In the genomic region with DNA sequence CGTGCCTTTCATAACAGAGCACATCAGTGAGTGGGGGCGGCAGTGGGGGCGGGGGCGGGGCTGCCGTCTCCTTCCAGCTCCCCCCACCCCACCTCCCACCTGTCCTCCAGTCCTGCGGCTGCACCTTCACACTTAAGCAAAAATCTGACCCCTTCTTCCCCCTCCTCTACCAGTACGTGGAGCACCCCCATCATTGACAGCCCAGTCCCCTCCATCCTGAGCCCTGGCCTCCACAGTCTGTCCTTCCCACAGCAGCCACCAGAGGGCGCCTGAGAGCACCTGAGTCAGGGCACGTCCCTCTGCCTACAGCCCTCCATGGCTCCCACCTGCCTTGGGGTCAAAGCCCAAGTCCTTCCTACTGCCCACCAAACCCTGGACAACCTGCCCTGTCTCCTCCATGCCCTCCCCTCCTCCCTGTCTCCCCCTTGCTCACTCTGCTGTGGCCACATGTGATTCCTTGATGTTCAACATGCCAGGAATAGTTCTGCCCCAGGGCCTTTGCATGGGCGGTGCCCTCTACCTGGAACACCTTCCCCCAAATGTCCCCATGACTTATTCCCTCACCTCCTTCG, we compare ENCODE assay signal across 1 cellular context.
TF ChIP-seq lines count a peak whose summit lies in the region.

No MANE protein-coding gene starts in this region.

TF ChIP-seq in H1, 55 proteins besides CTCF, POLR2A, EP300 and RAD21:
- TF ChIP-seq, protein P1, sequence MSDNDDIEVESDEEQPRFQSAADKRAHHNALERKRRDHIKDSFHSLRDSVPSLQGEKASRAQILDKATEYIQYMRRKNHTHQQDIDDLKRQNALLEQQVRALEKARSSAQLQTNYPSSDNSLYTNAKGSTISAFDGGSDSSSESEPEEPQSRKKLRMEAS (IDR thresholded peaks at IDR 0.05): peak; percentile 47
- TF ChIP-seq HDAC2 (IDR thresholded peaks at IDR 0.05; ENCODE audit: borderline replicate concordance in 1 of 2, low read depth in 2 of 2, low read length in 2 of 2) (peak in 1 of 2 experiments; percentile 100; a peak in 2 of 4 replicates), POU5F1 (IDR thresholded peaks at IDR 0.05; ENCODE audit: low read depth, low read length) (no peak), CHD1 (IDR thresholded peaks at IDR 0.05; ENCODE audit: low read depth, low read length) (no peak), GABPA (IDR thresholded peaks at IDR 0.05; ENCODE audit: borderline replicate concordance, insufficient read depth, low read length) (peak; percentile 59; the same call in 1 of the 2 replicates), YY1 (IDR thresholded peaks at IDR 0.05; ENCODE audit: low read depth, low read length) (peak; percentile 31; the same call in 1 of the 2 replicates), CREB1 (IDR thresholded peaks at IDR 0.05) (0 out of 2 replicates have a peak, but pooled peaks have one; percentile 41), KDM1A (IDR thresholded peaks at IDR 0.05; ENCODE audit: borderline replicate concordance, low read length) (peak; percentile 100)
